24 cellular contexts compared by ENCODE assay signal in genomic region chr2:20194097-20194989, GRCh38. TPM values are rescaled to one million over a fixed set of nuclear protein-coding genes. Genes with fewer than 3 reads are reported as not detected.
"Had no signal": no experiment of that assay in that cellular context is flagged by ENCODE, and none has a peak within 500 bp of the region (broad histone marks: within the 10 kb centered on the region; RNA-seq: fewer than 3 reads in every experiment).

No MANE protein-coding gene starts in this region.

- H3K9me3 Mint-ChIP-seq: activated CD4-positive, alpha-beta T cell treated with anti-CD3 and anti-CD28 coated beads, Interleukin-2, amount 10 ng/mL, durations not matched to agents 7 days and 5 days; activated CD8-positive, alpha-beta T cell treated with anti-CD3 and anti-CD28 coated beads for 36 hours; activated naive CD4-positive, alpha-beta T cell treated with anti-CD3 and anti-CD28 coated beads, Interleukin-2, amount 50 U/mL, for 24 hours; activated T-helper 1 cell treated with anti-CD3 and anti-CD28 coated beads, Interleukin-12 subunit alpha, Interleukin-12 subunit beta, Interleukin-2, Interleukin-4 antibody, amounts not matched to agents 30 ng/mL and 10 ng/mL and 1 ng/mL, durations not matched to agents 14 hours and 24 hours and 36 hours; immature natural killer cell; neural progenitor cell; T-cell; T-helper 2 cell treated with Interferon-gamma antibody and Interleukin-4, amounts not matched to agents 5 μg/mL and 100 μg/mL, for 36 hours had no signal

- H3K4me1 ChIP-seq: ascending aorta, left ventricle myocardium inferior had no signal

- H3K27me3 ChIP-seq: ascending aorta, brain microvascular endothelial cell, hepatocyte, neural progenitor cell had no signal

- ATAC-seq: activated CD8-positive, alpha-beta memory T cell treated with anti-CD3 and anti-CD28 coated beads, Interleukin-2, amount 10 ng/mL, durations not matched to agents 7 days and 5 days; activated CD8-positive, alpha-beta T cell treated with anti-CD3 and anti-CD28 coated beads for 36 hours; T-cell had no signal

- H2AFZ ChIP-seq: hepatocyte, neural progenitor cell had no signal

- DNase-seq: activated CD4-positive, alpha-beta T cell treated with anti-CD3 and anti-CD28 coated beads, Interleukin-2, amount 10 ng/mL, durations not matched to agents 7 days and 5 days; activated CD4-positive, CD25-positive, alpha-beta regulatory T cell treated with anti-CD3 and anti-CD28 coated beads, Interleukin-2, amount 50 U/mL, for 72 hours; activated CD8-positive, alpha-beta memory T cell treated with anti-CD3 and anti-CD28 coated beads, Interleukin-2, amount 10 ng/mL, durations not matched to agents 7 days and 5 days; activated CD8-positive, alpha-beta T cell treated with anti-CD3 and anti-CD28 coated beads for 36 hours; activated gamma-delta T cell treated with Interleukin-2 at 50 U/mL for 16 hours; activated T-cell treated with anti-CD3 and anti-CD28 coated beads for 4 hours; brain microvascular endothelial cell; central memory CD4-positive, alpha-beta T cell; effector memory CD4-positive, alpha-beta T cell; glutamatergic neuron; immature natural killer cell; left ventricle myocardium inferior; retina; stimulated activated CD4-positive, alpha-beta T cell treated with anti-CD3 and anti-CD28 coated beads, Interleukin-4, amount 100 ng/mL, for 1 hour; stimulated activated naive CD4-positive, alpha-beta T cell treated with Interleukin-2 at 50 U/mL for 16 hours; T-cell; WERI-Rb-1 had no signal

- H3K9ac ChIP-seq: neural progenitor cell had no signal

- H3K4me1 Mint-ChIP-seq: activated CD4-positive, alpha-beta T cell treated with anti-CD3 and anti-CD28 coated beads, Interleukin-2, amount 10 ng/mL, durations not matched to agents 7 days and 5 days; activated CD8-positive, alpha-beta memory T cell treated with anti-CD3 and anti-CD28 coated beads, Interleukin-2, amount 10 ng/mL, durations not matched to agents 7 days and 5 days; activated naive CD4-positive, alpha-beta T cell treated with anti-CD3 and anti-CD28 coated beads, Interleukin-2, amount 50 U/mL, for 24 hours; immature natural killer cell; T-cell had no signal

- H3K27ac Mint-ChIP-seq: activated CD4-positive, alpha-beta T cell treated with anti-CD3 and anti-CD28 coated beads, Interleukin-2, amount 10 ng/mL, durations not matched to agents 7 days and 5 days; activated CD8-positive, alpha-beta memory T cell treated with anti-CD3 and anti-CD28 coated beads, Interleukin-2, amount 10 ng/mL, durations not matched to agents 7 days and 5 days; activated CD8-positive, alpha-beta T cell treated with anti-CD3 and anti-CD28 coated beads for 36 hours; activated naive CD4-positive, alpha-beta T cell treated with anti-CD3 and anti-CD28 coated beads, Interleukin-2, amount 50 U/mL, for 24 hours; activated T-helper 1 cell treated with anti-CD3 and anti-CD28 coated beads, Interleukin-12 subunit alpha, Interleukin-12 subunit beta, Interleukin-2, Interleukin-4 antibody, amounts not matched to agents 30 ng/mL and 10 ng/mL and 1 ng/mL, durations not matched to agents 14 hours and 24 hours and 36 hours; immature natural killer cell; neural progenitor cell; progenitor cell of endocrine pancreas; T-cell; T-helper 2 cell treated with Interferon-gamma antibody and Interleukin-4, amounts not matched to agents 5 μg/mL and 100 μg/mL, for 36 hours had no signal

- H3K4me2 ChIP-seq: hepatocyte, neural progenitor cell had no signal

- H3K9me3 ChIP-seq: ascending aorta, left ventricle myocardium inferior had no signal

- H3K36me3 Mint-ChIP-seq: activated CD8-positive, alpha-beta memory T cell treated with anti-CD3 and anti-CD28 coated beads, Interleukin-2, amount 10 ng/mL, durations not matched to agents 7 days and 5 days; activated naive CD4-positive, alpha-beta T cell treated with anti-CD3 and anti-CD28 coated beads, Interleukin-2, amount 50 U/mL, for 24 hours; immature natural killer cell; neural progenitor cell; T-cell had no signal

- H3K27me3 Mint-ChIP-seq: activated CD4-positive, alpha-beta T cell treated with anti-CD3 and anti-CD28 coated beads, Interleukin-2, amount 10 ng/mL, durations not matched to agents 7 days and 5 days; activated CD8-positive, alpha-beta T cell treated with anti-CD3 and anti-CD28 coated beads for 36 hours had no signal

- H3K4me3 Mint-ChIP-seq: activated CD4-positive, alpha-beta T cell treated with anti-CD3 and anti-CD28 coated beads, Interleukin-2, amount 10 ng/mL, durations not matched to agents 7 days and 5 days; activated CD8-positive, alpha-beta memory T cell treated with anti-CD3 and anti-CD28 coated beads, Interleukin-2, amount 10 ng/mL, durations not matched to agents 7 days and 5 days; activated CD8-positive, alpha-beta T cell treated with anti-CD3 and anti-CD28 coated beads for 36 hours; activated naive CD4-positive, alpha-beta T cell treated with anti-CD3 and anti-CD28 coated beads, Interleukin-2, amount 50 U/mL, for 24 hours; activated T-helper 1 cell treated with anti-CD3 and anti-CD28 coated beads, Interleukin-12 subunit alpha, Interleukin-12 subunit beta, Interleukin-2, Interleukin-4 antibody, amounts not matched to agents 30 ng/mL and 10 ng/mL and 1 ng/mL, durations not matched to agents 14 hours and 24 hours and 36 hours; immature natural killer cell; neural progenitor cell; T-cell; T-helper 2 cell treated with Interferon-gamma antibody and Interleukin-4, amounts not matched to agents 5 μg/mL and 100 μg/mL, for 36 hours had no signal

- H3K4me3 ChIP-seq: ascending aorta, hepatocyte, left ventricle myocardium inferior, neural progenitor cell had no signal

- H3K27ac ChIP-seq: ascending aorta, brain microvascular endothelial cell, hepatocyte, left ventricle myocardium inferior, neural progenitor cell, WERI-Rb-1 had no signal

- H3K36me3 ChIP-seq: ascending aorta, brain microvascular endothelial cell, left ventricle myocardium inferior, neural progenitor cell, WERI-Rb-1 had no signal

RNA-seq across cellular contexts. Expression of gene SDC1, which starts 30.6 kb away (rescaled TPM):
- polyA plus RNA-seq: immature natural killer cell had no signal
